8 cellular contexts compared by ENCODE assay signal in genomic region chr15:67836477-67836876, GRCh38. TPM values are rescaled to one million over a fixed set of nuclear protein-coding genes. Genes with fewer than 3 reads are reported as not detected.
A peak's percentile ranks its signal among the peaks of the same experiment; 100 is the strongest.
DNase-seq lines count a peak whose midpoint lies in the region; ATAC-seq and TF ChIP-seq lines count a peak whose summit lies in the region.

No MANE protein-coding gene starts in this region.

- in situ Hi-C loops in gastrocnemius medialis (cut with MboI; ENCODE audit: low sequenced_read_pairs in 4 of 4) = loop anchor here (5.0 to 25.0 kb wide), 6 partner anchors 299 to 899 kb away; partner anchors contain the start of genes C15orf61 (in 1 of the 4) and MAP2K5 (in 1 of the 4)

- intact Hi-C loops in gastrocnemius medialis (cut with DNase I; ENCODE audit: low total_unique reads) = loop anchor here (2.0 to 5.0 kb wide), 3 partner anchors 294 to 889 kb away; partner anchors contain the start of gene MAP2K5

- H3K4me1 ChIP-seq in SK-N-SH (ENCODE audit: control insufficient read depth in 1 of 2, insufficient read depth in 2 of 2, low read depth in 1 of 2, low read length in 1 of 2) = peaks cover 0 to 21% of the 10 kb centered on the region in 2 experiments; a peak in 2 of 4 replicates
- peaks cover 26 to 47% of the 10 kb centered on the region in 2 donors for H3K4me1 ChIP-seq in gastrocnemius medialis

- no peak for TF ChIP-seq EP300 in SK-N-SH (IDR thresholded peaks at IDR 0.05; ENCODE audit: borderline replicate concordance in 1 of 2, low read depth in 1 of 2, low read length in 1 of 2)

- peak; percentile 84 for TF ChIP-seq RAD21 in SK-N-SH (IDR thresholded peaks at IDR 0.05; ENCODE audit: low read length)

- H3K4me3 ChIP-seq in SK-N-SH (ENCODE audit: low read depth in 2 of 2, low read length in 1 of 2) (no peak overlapping the region), gastrocnemius medialis (peak overlapping the region; percentile 26 to 44 (median 34))

- no peaks in the 10 kb centered on the region for H3K9me2 ChIP-seq in SK-N-SH

- H3K27ac ChIP-seq in SK-N-SH (ENCODE audit: low read depth in 2 of 2, low read length in 1 of 2) (no peak overlapping the region), gastrocnemius medialis (peak overlapping the region in 1 of 4 donors; percentile 1)

- no peak for TF ChIP-seq POLR2A in gastrocnemius medialis (IDR thresholded peaks at IDR 0.05)

- DNase-seq in SK-N-SH = peak; percentile 76
- DNase-seq in NCI-H748 (lab: John Stamatoyannopoulos, UW; ENCODE audit: unreplicated experiment) = peak; percentile 35
- DNase-seq in activated T-cell treated with anti-CD3 and anti-CD28 coated beads, Interleukin-2, amount 50 U/mL, for 48 hours = peak; percentile 66 to 70
- peak; percentile 44 for DNase-seq in glomerular visceral epithelial cell (ENCODE audit: extremely low spot score)
- DNase-seq in gastrocnemius medialis = no peak
- no peak for DNase-seq in NCI-H526 treated with DMSO at 0.1 percent for 48 hours (lab: John Stamatoyannopoulos, UW)
- no peak for DNase-seq in HPDE6-E6E7 (ENCODE audit: extremely low spot score)

- no peaks in the 10 kb centered on the region for H3K9me3 ChIP-seq in SK-N-SH
- no peaks in the 10 kb centered on the region for H3K9me3 ChIP-seq in gastrocnemius medialis

- no peak overlapping the region for H2AFZ ChIP-seq in SK-N-SH (ENCODE audit: low read depth)

- POLR2A ChIA-PET in SK-N-SH (lab: Yijun Ruan, JAX) = no interaction called here

- no peak overlapping the region for H3K4me2 ChIP-seq in SK-N-SH

- H4K20me1 ChIP-seq in SK-N-SH (ENCODE audit: insufficient read depth) = no peaks in the 10 kb centered on the region

- CTCF ChIA-PET in SK-N-SH (lab: Yijun Ruan, JAX) = interaction anchor here (0.7 to 9.4 kb wide), 29 partner anchors 9 to 890 kb away, joined by 3 to 123 read pairs (median 4); partner anchors contain the start of gene SKOR1

- no peaks in the 10 kb centered on the region for H3K36me3 ChIP-seq in SK-N-SH (replicated peaks in 1 of 2; ENCODE audit: control insufficient read depth in 1 of 2, insufficient read depth in 2 of 2, low read length in 1 of 2)
- H3K36me3 ChIP-seq in gastrocnemius medialis = no peaks in the 10 kb centered on the region

- no peak overlapping the region for H3K9ac ChIP-seq in SK-N-SH

- TF ChIP-seq CTCF in SK-N-SH (IDR thresholded peaks at IDR 0.05) (peak; percentile 89), gastrocnemius medialis (IDR thresholded peaks at IDR 0.05 in 4 of 5, conservative IDR thresholded peaks at IDR 0.05 in 1 of 5) (peak; percentile 48 to 87 (median 60))

- H3K27me3 ChIP-seq in SK-N-SH (ENCODE audit: insufficient read depth) = no peaks in the 10 kb centered on the region
- H3K27me3 ChIP-seq in gastrocnemius medialis = peaks cover 21 to 35% (median 35%) of the 10 kb centered on the region in 3 donors

- peaks cover 8% of the 10 kb centered on the region for H3F3A ChIP-seq in SK-N-SH (replicated peaks; ENCODE audit: insufficient read depth)

- no peaks in the 10 kb centered on the region for H3K79me2 ChIP-seq in SK-N-SH (ENCODE audit: insufficient read depth)

- ATAC-seq in SK-N-SH treated with all-trans-retinoic acid at 6 μM for 48 hours (no peak), gastrocnemius medialis (no peak)

- 39% methylated on average over 7 of the region's 8 CpGs for WGBS in SK-N-SH (ENCODE audit: low lambda C conversion rate)

TF ChIP-seq in SK-N-SH, 30 proteins besides CTCF, POLR2A, EP300 and RAD21:
- peak; percentile 52; the same call in 1 of the 2 replicates for TF ChIP-seq SMC3 (IDR thresholded peaks at IDR 0.05; ENCODE audit: low read depth, low read length)
- TF ChIP-seq NRF1 (IDR thresholded peaks at IDR 0.05; ENCODE audit: low read depth, low read length) = no peak
- TF ChIP-seq MAX (IDR thresholded peaks at IDR 0.05; ENCODE audit: low read depth) = no peak
- no peak for TF ChIP-seq EZH2phosphoT487 (IDR thresholded peaks at IDR 0.05; ENCODE audit: borderline replicate concordance, low read depth)

TF ChIP-seq in SK-N-SH treated with all-trans-retinoic acid at 6 μM for 48 hours, 23 proteins besides CTCF, POLR2A, EP300 and RAD21:
- TF ChIP-seq TOX (CRISPR knock-in tag; IDR thresholded peaks at IDR 0.05; ENCODE audit: borderline replicate concordance) (no peak), ISL1 (CRISPR knock-in tag; IDR thresholded peaks at IDR 0.05) (no peak), ZNF8 (CRISPR knock-in tag; IDR thresholded peaks at IDR 0.05) (no peak), POU6F1 (CRISPR knock-in tag; IDR thresholded peaks at IDR 0.05; ENCODE audit: borderline replicate concordance, low read depth) (no peak), ESRRG (CRISPR knock-in tag; IDR thresholded peaks at IDR 0.05) (no peak), ZC3H10 (CRISPR knock-in tag; IDR thresholded peaks at IDR 0.05) (no peak), RARB (CRISPR knock-in tag; IDR thresholded peaks at IDR 0.05) (no peak)
- TF ChIP-seq, protein P1, sequence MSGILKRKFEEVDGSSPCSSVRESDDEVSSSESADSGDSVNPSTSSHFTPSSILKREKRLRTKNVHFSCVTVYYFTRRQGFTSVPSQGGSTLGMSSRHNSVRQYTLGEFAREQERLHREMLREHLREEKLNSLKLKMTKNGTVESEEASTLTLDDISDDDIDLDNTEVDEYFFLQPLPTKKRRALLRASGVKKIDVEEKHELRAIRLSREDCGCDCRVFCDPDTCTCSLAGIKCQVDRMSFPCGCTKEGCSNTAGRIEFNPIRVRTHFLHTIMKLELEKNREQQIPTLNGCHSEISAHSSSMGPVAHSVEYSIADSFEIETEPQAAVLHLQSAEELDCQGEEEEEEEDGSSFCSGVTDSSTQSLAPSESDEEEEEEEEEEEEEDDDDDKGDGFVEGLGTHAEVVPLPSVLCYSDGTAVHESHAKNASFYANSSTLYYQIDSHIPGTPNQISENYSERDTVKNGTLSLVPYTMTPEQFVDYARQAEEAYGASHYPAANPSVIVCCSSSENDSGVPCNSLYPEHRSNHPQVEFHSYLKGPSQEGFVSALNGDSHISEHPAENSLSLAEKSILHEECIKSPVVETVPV (CRISPR knock-in tag; IDR thresholded peaks at IDR 0.05) = no peak

RNA-seq across cellular contexts. Expression of gene RNU6-1, which starts 3.4 kb away (rescaled TPM):
- not detected in 2 replicates for polyA plus RNA-seq in SK-N-SH (2012; rRNA removed)
- polyA plus RNA-seq in SK-N-SH (2012; cell fraction: cytosol; rRNA removed) = not detected in 2 replicates
- polyA plus RNA-seq in SK-N-SH (2012; cell fraction: nucleus; rRNA removed) = not detected in 2 replicates
- total RNA-seq in gastrocnemius medialis = not detected

RNA-seq across cellular contexts. Expression of gene SKOR1, which starts 11.2 kb away (rescaled TPM):
- 0.18 and 0.26 TPM in 2 replicates for polyA plus RNA-seq in SK-N-SH (2012; rRNA removed)
- polyA plus RNA-seq in SK-N-SH (2012; cell fraction: cytosol; rRNA removed) = 0.09 TPM in 2 replicates
- polyA plus RNA-seq in SK-N-SH (2012; cell fraction: nucleus; rRNA removed) = 1.3 and 2.3 TPM in 2 replicates
- 1 to 10 TPM in 1 of 4 donors, under 1 TPM in 3; 0.13 to 2.1 (median 0.25) TPM for total RNA-seq in gastrocnemius medialis

Comparison
In these comparisons a context has a peak if more than half of its experiments do, and no peak if none do; other contexts are left out.
1. DNase-seq: peak in SK-N-SH (single experiment), NCI-H748 (single experiment), activated T-cell treated with anti-CD3 and anti-CD28 coated beads, Interleukin-2, amount 50 U/mL, for 48 hours (2 of 2) and glomerular visceral epithelial cell (single experiment); none in gastrocnemius medialis (0 of 2), NCI-H526 treated with DMSO at 0.1 percent for 48 hours (single experiment) and HPDE6-E6E7 (single experiment).
2. H3K4me3 ChIP-seq: peak in gastrocnemius medialis (4 of 4); none in SK-N-SH (0 of 2).